In genomic region chr4:114911141-114911540, GRCh38 we compare ENCODE assay signal across 18 cellular contexts.
"Had no signal": no experiment of that assay in that cellular context is flagged by ENCODE, and none has a peak within 500 bp of the region (broad histone marks: within the 10 kb centered on the region; RNA-seq: fewer than 3 reads in every experiment).

No MANE protein-coding gene starts in this region.

- H3K27ac Mint-ChIP-seq: activated CD4-positive, alpha-beta T cell treated with anti-CD3 and anti-CD28 coated beads, Interleukin-2, amount 10 ng/mL, durations not matched to agents 24 days and 14 days; activated CD8-positive, alpha-beta T cell treated with anti-CD3 and anti-CD28 coated beads for 36 hours; activated naive CD8-positive, alpha-beta T cell treated with anti-CD3 and anti-CD28 coated beads, Interleukin-2, amount 10 ng/mL, durations not matched to agents 7 days and 5 days; activated T-helper 2 cell treated with anti-CD3 and anti-CD28 coated beads, Interferon-gamma antibody, Interleukin-2, Interleukin-4, amounts not matched to agents 10 μg/mL and 5 μg/mL and 100 μg/mL, durations not matched to agents 14 hours and 24 hours and 36 hours; memory B cell; T-helper 2 cell treated with Interferon-gamma antibody and Interleukin-4, amounts not matched to agents 5 μg/mL and 100 μg/mL, for 36 hours had no signal

- H3K36me3 Mint-ChIP-seq: activated naive CD8-positive, alpha-beta T cell treated with anti-CD3 and anti-CD28 coated beads, Interleukin-2, amount 10 ng/mL, durations not matched to agents 7 days and 5 days; memory B cell had no signal

- H3K27me3 Mint-ChIP-seq: activated CD4-positive, alpha-beta T cell treated with anti-CD3 and anti-CD28 coated beads, Interleukin-2, amount 10 ng/mL, durations not matched to agents 24 days and 14 days; activated CD8-positive, alpha-beta T cell treated with anti-CD3 and anti-CD28 coated beads for 36 hours; activated naive CD8-positive, alpha-beta T cell treated with anti-CD3 and anti-CD28 coated beads, Interleukin-2, amount 10 ng/mL, durations not matched to agents 7 days and 5 days; central memory CD8-positive, alpha-beta T cell; memory B cell had no signal

- ATAC-seq: activated CD8-positive, alpha-beta T cell treated with anti-CD3 and anti-CD28 coated beads for 36 hours had no signal

- H3K4me1 Mint-ChIP-seq: activated CD4-positive, alpha-beta T cell treated with anti-CD3 and anti-CD28 coated beads, Interleukin-2, amount 10 ng/mL, durations not matched to agents 24 days and 14 days; activated naive CD8-positive, alpha-beta T cell treated with anti-CD3 and anti-CD28 coated beads, Interleukin-2, amount 10 ng/mL, durations not matched to agents 7 days and 5 days; central memory CD8-positive, alpha-beta T cell; memory B cell had no signal

- DNase-seq: activated CD4-positive, alpha-beta T cell treated with anti-CD3 and anti-CD28 coated beads, Interleukin-2, amount 10 ng/mL, durations not matched to agents 24 days and 14 days; activated CD4-positive, CD25-positive, alpha-beta regulatory T cell; activated CD8-positive, alpha-beta T cell treated with anti-CD3 and anti-CD28 coated beads for 36 hours; activated naive CD4-positive, alpha-beta T cell treated with Interleukin-2 at 50 U/mL for 16 hours; activated naive CD8-positive, alpha-beta T cell treated with anti-CD3 and anti-CD28 coated beads, Interleukin-2, amount 10 ng/mL, durations not matched to agents 7 days and 5 days; activated T-cell treated with anti-CD3 and anti-CD28 coated beads, Interleukin-2, amount 50 U/mL, for 1 hour; amygdala; colonic mucosa; kidney; left ventricle myocardium inferior; retina; stimulated activated CD8-positive, alpha-beta memory T cell treated with anti-CD3 and anti-CD28 coated beads, Interleukin-4, amount 100 ng/mL, for 48 hours; stimulated activated naive CD4-positive, alpha-beta T cell; thyroid gland had no signal

- H3K9me3 Mint-ChIP-seq: activated CD4-positive, alpha-beta T cell treated with anti-CD3 and anti-CD28 coated beads, Interleukin-2, amount 10 ng/mL, durations not matched to agents 24 days and 14 days; activated CD8-positive, alpha-beta T cell treated with anti-CD3 and anti-CD28 coated beads for 36 hours; activated naive CD8-positive, alpha-beta T cell treated with anti-CD3 and anti-CD28 coated beads, Interleukin-2, amount 10 ng/mL, durations not matched to agents 7 days and 5 days; activated T-helper 2 cell treated with anti-CD3 and anti-CD28 coated beads, Interferon-gamma antibody, Interleukin-2, Interleukin-4, amounts not matched to agents 10 μg/mL and 5 μg/mL and 100 μg/mL, durations not matched to agents 14 hours and 24 hours and 36 hours; memory B cell; T-helper 2 cell treated with Interferon-gamma antibody and Interleukin-4, amounts not matched to agents 5 μg/mL and 100 μg/mL, for 36 hours had no signal

- H3K4me3 Mint-ChIP-seq: activated CD4-positive, alpha-beta T cell treated with anti-CD3 and anti-CD28 coated beads, Interleukin-2, amount 10 ng/mL, durations not matched to agents 24 days and 14 days; activated CD8-positive, alpha-beta T cell treated with anti-CD3 and anti-CD28 coated beads for 36 hours; activated naive CD8-positive, alpha-beta T cell treated with anti-CD3 and anti-CD28 coated beads, Interleukin-2, amount 10 ng/mL, durations not matched to agents 7 days and 5 days; central memory CD8-positive, alpha-beta T cell; memory B cell; T-helper 2 cell treated with Interferon-gamma antibody and Interleukin-4, amounts not matched to agents 5 μg/mL and 100 μg/mL, for 36 hours had no signal
